In genomic region chr6:99521557-99522286, GRCh38 we compare ENCODE assay signal across 8 cellular contexts. TPM values are rescaled to one million over a fixed set of nuclear protein-coding genes. Genes with fewer than 3 reads are reported as not detected.
A peak's percentile ranks its signal among the peaks of the same experiment; 100 is the strongest.
DNase-seq lines count a peak whose midpoint lies in the region; ATAC-seq and TF ChIP-seq lines count a peak whose summit lies in the region.

No MANE protein-coding gene starts in this region.

- H3K9me3 Mint-ChIP-seq in activated B cell treated with CpG ODN at 0.5 μM for 24 hours (no peaks in the 10 kb centered on the region), progenitor cell of endocrine pancreas (ENCODE audit: low read depth) (no peaks in the 10 kb centered on the region)

- intact Hi-C loops in activated B cell treated with CpG ODN at 0.5 μM for 24 hours (cut with micrococcal nuclease): loop anchor here (1.0 to 2.0 kb wide), 6 partner anchors 37 to 225 kb away; partner anchors contain the start of genes CCNC and PNISR

- TF ChIP-seq CTCF in activated B cell treated with CpG ODN at 0.5 μM for 24 hours (IDR thresholded peaks at IDR 0.05): no peak
- no peak for TF ChIP-seq CTCF in progenitor cell of endocrine pancreas (IDR thresholded peaks at IDR 0.05; ENCODE audit: unreplicated experiment)

- POLR2A ChIA-PET in activated B cell treated with CpG ODN at 0.5 μM for 24 hours (lab: Charles Lee): interaction anchor here (0.5 to 4.4 kb wide), 10 partner anchors 14 to 223 kb away, joined by 3 to 27 read pairs (median 4); partner anchors contain the start of genes CCNC and PNISR

- in situ Hi-C loops in Caki2 (cut with HindIII; ENCODE audit: low pct_unique_long_range_greater_than_20kb, low sequenced_read_pairs): no loop called here

- CTCF ChIA-PET in activated B cell treated with CpG ODN at 0.5 μM for 24 hours (lab: Charles Lee): no interaction called here

- ATAC-seq in GM19397 (IDR thresholded peaks at IDR 0.05; ENCODE audit: unreplicated experiment): peak; percentile 32
- peak; percentile 25 for ATAC-seq in HG03442 (IDR thresholded peaks at IDR 0.05; ENCODE audit: unreplicated experiment)
- peak; percentile 7 for ATAC-seq in activated B cell treated with CpG ODN at 0.5 μM for 24 hours (ENCODE audit: low read depth)

- H3K4me1 Mint-ChIP-seq in activated B cell treated with CpG ODN at 0.5 μM for 24 hours (peaks cover 37% of the 10 kb centered on the region), progenitor cell of endocrine pancreas (ENCODE audit: low read depth) (no peaks in the 10 kb centered on the region)

- H3K4me3 Mint-ChIP-seq in activated B cell treated with CpG ODN at 0.5 μM for 24 hours (peak overlapping the region; percentile 99), progenitor cell of endocrine pancreas (ENCODE audit: low read depth) (peak overlapping the region; percentile 91)

- DNase-seq in Caki2 (ENCODE audit: low read depth): peak; percentile 71
- DNase-seq in activated B cell treated with CpG ODN at 0.5 μM for 24 hours: no peak
- peak; percentile 54 for DNase-seq in glomerular visceral epithelial cell (ENCODE audit: extremely low spot score)
- no peak for DNase-seq in progenitor cell of endocrine pancreas (ENCODE audit: low spot score, unreplicated experiment)
- DNase-seq in cerebellar nuclear complex (lab: John Stamatoyannopoulos, UW): no peak
- no peak for DNase-seq in SHP77 (lab: John Stamatoyannopoulos, UW)

- peaks cover 12% of the 10 kb centered on the region for H3K36me3 Mint-ChIP-seq in activated B cell treated with CpG ODN at 0.5 μM for 24 hours (ENCODE audit: low read depth)
- H3K36me3 Mint-ChIP-seq in progenitor cell of endocrine pancreas (ENCODE audit: insufficient read depth): no peaks in the 10 kb centered on the region

- H3K27me3 Mint-ChIP-seq in activated B cell treated with CpG ODN at 0.5 μM for 24 hours: no peaks in the 10 kb centered on the region
- no peaks in the 10 kb centered on the region for H3K27me3 Mint-ChIP-seq in progenitor cell of endocrine pancreas

- H3K27ac Mint-ChIP-seq in activated B cell treated with CpG ODN at 0.5 μM for 24 hours (peak overlapping the region; percentile 97), progenitor cell of endocrine pancreas (peak overlapping the region; percentile 99)

RNA-seq across cellular contexts. Expression of gene USP45, which starts 6.5 kb away (rescaled TPM):
- total RNA-seq in Caki2 (2014; rRNA removed; shearing (Covaris generic); ENCODE audit: low replicate concordance): 5.3 and 15.4 TPM in 2 replicates
- total RNA-seq in activated B cell treated with CpG ODN at 0.5 μM for 24 hours: 25.2 and 25.3 TPM in 2 replicates
- 14.5 and 16.5 TPM in 2 replicates for total RNA-seq in progenitor cell of endocrine pancreas

RNA-seq across cellular contexts. Expression of gene CCNC, which starts 46.7 kb away (rescaled TPM):
- 116 and 137 TPM in 2 replicates for total RNA-seq in Caki2 (2014; rRNA removed; shearing (Covaris generic); ENCODE audit: low replicate concordance)
- total RNA-seq in activated B cell treated with CpG ODN at 0.5 μM for 24 hours (50.4 and 51.6 TPM in 2 replicates), progenitor cell of endocrine pancreas (73.0 and 74.5 TPM in 2 replicates)

Comparison
In these comparisons a context has a peak if more than half of its experiments do, and no peak if none do; other contexts are left out.
1. DNase-seq: peak in Caki2 (single experiment) and glomerular visceral epithelial cell (single experiment); none in activated B cell treated with CpG ODN at 0.5 μM for 24 hours (single experiment), progenitor cell of endocrine pancreas (single experiment), cerebellar nuclear complex (0 of 2) and SHP77 (0 of 2).
2. Peak in every context shown above with its lines, with median percentiles within 50 percentile points of each other: ATAC-seq.